In the genomic region with DNA sequence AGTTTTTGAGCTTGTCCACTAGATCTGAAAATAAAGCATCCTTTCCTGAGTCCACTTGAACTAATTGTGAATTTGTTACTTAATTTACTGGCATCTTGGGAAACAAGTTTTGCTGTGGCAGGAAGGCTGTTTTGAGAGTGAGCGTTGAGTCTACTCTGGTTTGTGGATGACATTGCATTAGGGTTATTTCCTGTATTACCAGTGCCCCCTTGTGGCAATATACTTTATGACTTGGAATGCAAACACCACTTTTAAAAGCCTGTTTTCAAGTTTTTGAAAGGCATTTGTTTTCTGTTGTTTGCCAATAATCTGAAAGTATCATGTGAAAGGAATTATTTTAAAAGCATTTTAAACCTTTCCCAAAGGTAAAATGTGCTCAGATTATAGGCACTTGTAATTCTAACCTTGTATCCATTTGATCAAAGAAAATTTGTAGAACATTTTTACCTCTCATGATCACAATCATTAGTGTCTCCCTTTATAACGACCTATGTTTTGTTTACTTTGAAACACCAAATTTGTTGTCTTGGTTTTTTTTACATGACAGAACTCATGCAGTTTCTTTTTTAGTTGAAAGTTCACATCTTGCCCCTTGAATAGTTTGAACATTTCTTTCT, we compare ENCODE assay signal across 8 cellular contexts. TPM values are rescaled to one million over a fixed set of nuclear protein-coding genes. Genes with fewer than 3 reads are reported as not detected.
DNase-seq lines count a peak whose midpoint lies in the region; ATAC-seq and TF ChIP-seq lines count a peak whose summit lies in the region.

No MANE protein-coding gene starts in this region.

- H3K9me3 Mint-ChIP-seq in activated naive CD4-positive, alpha-beta T cell treated with anti-CD3 and anti-CD28 coated beads for 36 hours: no peaks in the 10 kb centered on the region

- no peaks in the 10 kb centered on the region for H3K36me3 ChIP-seq in PC-9 (ENCODE audit: low read depth)
- peaks cover 0 to 28% of the 10 kb centered on the region in 2 donors for H3K36me3 ChIP-seq in left lung
- peaks cover 0 to 43% (median 0%) of the 10 kb centered on the region in 3 donors for H3K36me3 ChIP-seq in tibial nerve

- no peaks in the 10 kb centered on the region for H3K79me2 ChIP-seq in PC-9 (ENCODE audit: low read depth)

- POLR2A ChIA-PET in PC-9 (lab: Charles Lee; ENCODE audit: unreplicated experiment): no interaction called here

- no peak overlapping the region for H3K27ac ChIP-seq in PC-9
- no peak overlapping the region for H3K27ac ChIP-seq in left lung
- H3K27ac ChIP-seq in tibial nerve: peak overlapping the region in 1 of 4 donors; percentile 30

- H3K27ac Mint-ChIP-seq in activated naive CD4-positive, alpha-beta T cell treated with anti-CD3 and anti-CD28 coated beads for 36 hours: no peak overlapping the region

- peaks cover 3% of the 10 kb centered on the region for H3K4me1 Mint-ChIP-seq in activated naive CD4-positive, alpha-beta T cell treated with anti-CD3 and anti-CD28 coated beads for 36 hours (ENCODE audit: low read depth)

- TF ChIP-seq CTCF in PC-9 (conservative IDR thresholded peaks at IDR 0.05): peak; percentile 80
- TF ChIP-seq CTCF in choroid plexus epithelial cell (conservative IDR thresholded peaks at IDR 0.05; ENCODE audit: low read depth, low read length): peak; percentile 73
- TF ChIP-seq CTCF in left lung (IDR thresholded peaks at IDR 0.05): peak; percentile 67 to 77
- peak; percentile 64 to 88 (median 78) for TF ChIP-seq CTCF in tibial nerve (IDR thresholded peaks at IDR 0.05)

- 8 to 11% methylated on average over 2 of the region's 2 CpGs for WGBS in tibial nerve, 2 donors

- peak; percentile 47 for DNase-seq in activated naive CD4-positive, alpha-beta T cell treated with anti-CD3 and anti-CD28 coated beads for 36 hours
- DNase-seq in activated naive CD4-positive, alpha-beta T cell treated with anti-CD3 and anti-CD28 coated beads, Interleukin-2, amount 50 U/mL, for 16 hours: no peak
- DNase-seq in PC-9 (peak; percentile 11 to 47), choroid plexus epithelial cell (ENCODE audit: low read depth) (peak; percentile 89), left lung (no peak), tibial nerve (ENCODE audit: low spot score in 2 of 2) (peak in 1 of 2 donors; percentile 90)

- CTCF ChIA-PET in activated naive CD4-positive, alpha-beta T cell treated with anti-CD3 and anti-CD28 coated beads for 36 hours (lab: Charles Lee): interaction anchor here (0.6 to 3.5 kb wide), 14 partner anchors 9 to 229 kb away, joined by 3 to 43 read pairs (median 4); no protein-coding TSS in a partner anchor
- CTCF ChIA-PET in PC-9 (lab: Charles Lee): interaction anchor here (0.7 to 1.4 kb wide), 2 partner anchors 10 to 18 kb away, joined by 3 to 8 read pairs; no protein-coding TSS in a partner anchor

- peak; percentile 94 for ATAC-seq in GM21367 (IDR thresholded peaks at IDR 0.05; ENCODE audit: unreplicated experiment)
- peak; percentile 91 for ATAC-seq in HG03571 (IDR thresholded peaks at IDR 0.05; ENCODE audit: unreplicated experiment)
- peak; percentile 96 for ATAC-seq in left lung

- TF ChIP-seq POLR2A in tibial nerve (IDR thresholded peaks at IDR 0.05): no peak

- H3K4me3 ChIP-seq in PC-9 (no peak overlapping the region), choroid plexus epithelial cell (ENCODE audit: low read depth, low read length) (no peak overlapping the region), left lung (no peak overlapping the region), tibial nerve (no peak overlapping the region)

- no peak overlapping the region for H3K4me3 Mint-ChIP-seq in activated naive CD4-positive, alpha-beta T cell treated with anti-CD3 and anti-CD28 coated beads for 36 hours

- H3K4me2 ChIP-seq in PC-9: no peak overlapping the region

- no peak overlapping the region for H2AFZ ChIP-seq in PC-9

- BruUV-seq in PC-9 (replicated peaks; lab: Mats Ljungman, UMichigan): no TSS peak

- H3K9me3 ChIP-seq in PC-9 (ENCODE audit: insufficient read depth, low read depth): no peaks in the 10 kb centered on the region
- no peaks in the 10 kb centered on the region for H3K9me3 ChIP-seq in left lung
- peaks cover 0 to under 1% (median 0%) of the 10 kb centered on the region in 4 donors for H3K9me3 ChIP-seq in tibial nerve

- peak in 1 of 2 donors; percentile 40 for TF ChIP-seq EP300 in tibial nerve (IDR thresholded peaks at IDR 0.05)

- no peaks in the 10 kb centered on the region for H3F3A ChIP-seq in PC-9 (ENCODE audit: insufficient read depth, low read depth)

- H3K9me2 ChIP-seq in PC-9 (ENCODE audit: insufficient read depth): no peaks in the 10 kb centered on the region

- H4K20me1 ChIP-seq in PC-9 (ENCODE audit: insufficient read depth): no peaks in the 10 kb centered on the region

- peaks cover 5% of the 10 kb centered on the region; the same call in 1 of the 2 replicates for H3K4me1 ChIP-seq in PC-9 (replicated peaks; ENCODE audit: insufficient read depth)
- peaks cover 0 to 3% of the 10 kb centered on the region in 2 donors for H3K4me1 ChIP-seq in left lung
- H3K4me1 ChIP-seq in tibial nerve: peaks cover 0 to 15% (median 0%) of the 10 kb centered on the region in 4 donors

- H3K27me3 Mint-ChIP-seq in activated naive CD4-positive, alpha-beta T cell treated with anti-CD3 and anti-CD28 coated beads for 36 hours (ENCODE audit: low read depth): no peaks in the 10 kb centered on the region

- intact Hi-C loops in activated naive CD4-positive, alpha-beta T cell treated with anti-CD3 and anti-CD28 coated beads for 36 hours (cut with micrococcal nuclease): loop anchor here (1.0 to 5.0 kb wide), 3 partner anchors 91 to 659 kb away; a partner anchor contains a TSS
- intact Hi-C loops in PC-9 (cut with micrococcal nuclease; ENCODE audit: unreplicated experiment): loop anchor here (1.0 kb wide), 2 partner anchors 89 to 155 kb away; a partner anchor contains a TSS
- intact Hi-C loops in left lung (cut with DNase I): loop anchor here in 1 of 2 donors (5.0 kb wide), 1 partner anchor 156 kb away; no protein-coding TSS in a partner anchor

- H3K27me3 ChIP-seq in PC-9 (ENCODE audit: insufficient read depth, low read depth) (no peaks in the 10 kb centered on the region), left lung (no peaks in the 10 kb centered on the region), tibial nerve (no peaks in the 10 kb centered on the region)

- H3K36me3 Mint-ChIP-seq in activated naive CD4-positive, alpha-beta T cell treated with anti-CD3 and anti-CD28 coated beads for 36 hours (ENCODE audit: low read depth): no peaks in the 10 kb centered on the region

RNA-seq across cellular contexts. Expression of a gene that starts 18.0 kb away (rescaled TPM):
- total RNA-seq in activated naive CD4-positive, alpha-beta T cell treated with anti-CD3 and anti-CD28 coated beads for 36 hours: 1 to 10 TPM; 1.5 to 1.8 TPM
- total RNA-seq in PC-9 (2021) (1.1 and 1.3 TPM in 2 replicates), left lung (1 to 10 TPM; 5.3 to 7.2 TPM), tibial nerve (10 to 100 TPM; 24.0 to 50.3 (median 32.9) TPM)

Comparison
In these comparisons a context has a peak if more than half of its experiments do, and no peak if none do; other contexts are left out.
1. DNase-seq: peak in activated naive CD4-positive, alpha-beta T cell treated with anti-CD3 and anti-CD28 coated beads for 36 hours (single experiment), PC-9 (2 of 2) and choroid plexus epithelial cell (single experiment); none in activated naive CD4-positive, alpha-beta T cell treated with anti-CD3 and anti-CD28 coated beads, Interleukin-2, amount 50 U/mL, for 16 hours (single experiment) and left lung (0 of 2).
2. Peak in every context shown above with its lines, with median percentiles within 50 percentile points of each other: ATAC-seq and CTCF ChIP-seq.